ENCODE assay signal across 14 cellular contexts in genomic region chrX:41718481-41719245, GRCh38. TPM values are rescaled to one million over a fixed set of nuclear protein-coding genes. Genes with fewer than 3 reads are reported as not detected.
A peak's percentile ranks its signal among the peaks of the same experiment; 100 is the strongest.
DNase-seq lines count a peak whose midpoint lies in the region; TF ChIP-seq lines count a peak whose summit lies in the region.
"Had no signal": no experiment of that assay in that cellular context is flagged by ENCODE, and none has a peak within 500 bp of the region (broad histone marks: within the 10 kb centered on the region; RNA-seq: fewer than 3 reads in every experiment).

No MANE protein-coding gene starts in this region.

- H3K23ac ChIP-seq in H9 (ENCODE audit: insufficient read length, low read depth, low read length): no peak overlapping the region
- no peak overlapping the region for H3K23ac ChIP-seq in neuronal stem cell (ENCODE audit: low read depth, low read length, poor library complexity)

- H3K27me3 ChIP-seq in H9 (ENCODE audit: insufficient read depth, low read length) (no peaks in the 10 kb centered on the region), neuronal stem cell (ENCODE audit: control insufficient read depth in 3 of 3, insufficient read depth in 3 of 3, low read depth in 1 of 3, low read length in 3 of 3) (no peaks in the 10 kb centered on the region)
- H3K27me3 ChIP-seq: cardiac muscle cell, uterus had no signal

- no peak overlapping the region for H3K4me3 Mint-ChIP-seq in H9

- H3K18ac ChIP-seq in H9 (ENCODE audit: insufficient read length, low read depth, low read length) (peak overlapping the region; percentile 78), neuronal stem cell (ENCODE audit: low read length) (no peak overlapping the region)

- H3K36me3 ChIP-seq in neuronal stem cell (replicated peaks in 1 of 2; ENCODE audit: control insufficient read depth in 2 of 2, insufficient read depth in 2 of 2, low read length in 2 of 2): no peaks in the 10 kb centered on the region
- H3K36me3 ChIP-seq: cardiac muscle cell, uterus had no signal

- H3K4me2 ChIP-seq in H9 (ENCODE audit: insufficient read depth, insufficient read length, low read length) (no peak overlapping the region), neuronal stem cell (ENCODE audit: insufficient read depth, low read length, poor library complexity, severe bottlenecking) (peak overlapping the region; percentile 11)

- H3K79me2 ChIP-seq in H9 (ENCODE audit: insufficient read depth, low read length): no peaks in the 10 kb centered on the region

- 0 out of 3 replicates have a peak, but pooled peaks have one; percentile 26 for TF ChIP-seq CTCF in H9 (conservative IDR thresholded peaks at IDR 0.05)
- TF ChIP-seq CTCF in astrocyte of the spinal cord (IDR thresholded peaks at IDR 0.05; ENCODE audit: low read depth, low read length): no peak

- H2BK15ac ChIP-seq in H9 (ENCODE audit: low read depth, low read length): no peak overlapping the region
- H2BK15ac ChIP-seq in neuronal stem cell (ENCODE audit: low read length): no peak overlapping the region

- H2BK12ac ChIP-seq in H9 (ENCODE audit: insufficient read length, low read depth, low read length) (peak overlapping the region; percentile 80), neuronal stem cell (ENCODE audit: low read length) (no peak overlapping the region)

- peaks cover 27 to 34% (median 34%) of the 10 kb centered on the region in 3 experiments for H3K36me3 Mint-ChIP-seq in H9 (ENCODE audit: insufficient read depth in 1 of 3, low read depth in 3 of 3)

- H4K5ac ChIP-seq in H9 (ENCODE audit: insufficient read length, low read depth, low read length): no peak overlapping the region

- no peaks in the 10 kb centered on the region for H3K23me2 ChIP-seq in H9 (ENCODE audit: insufficient read length, low read depth, low read length, poor library complexity, severe bottlenecking)

- H3K9ac ChIP-seq in H9 (ENCODE audit: extremely low read depth, insufficient read length, low read length) (peak overlapping the region; percentile 2), neuronal stem cell (ENCODE audit: low read depth, low read length, poor library complexity) (no peak overlapping the region)

- H4K20me1 ChIP-seq in H9 (ENCODE audit: control insufficient read depth, insufficient read depth, insufficient read length): no peaks in the 10 kb centered on the region

- H2AFZ ChIP-seq in H9 (ENCODE audit: low read length) (no peak overlapping the region), neuronal stem cell (ENCODE audit: low read length) (no peak overlapping the region)

- H3K4ac ChIP-seq in H9 (ENCODE audit: low read depth, low read length) (no peak overlapping the region), neuronal stem cell (ENCODE audit: low read length) (no peak overlapping the region)

- H3K27ac ChIP-seq in H9 (ENCODE audit: insufficient read length, low read depth, low read length): peak overlapping the region; percentile 90
- H3K27ac ChIP-seq in neuronal stem cell (replicated peaks; ENCODE audit: low read length): peak overlapping the region; percentile 77
- H3K27ac ChIP-seq: cardiac muscle cell, epithelial cell of prostate, uterus had no signal

- H3K56ac ChIP-seq in H9 (ENCODE audit: insufficient read length, low read depth, low read length): no peak overlapping the region

- H3K4me1 ChIP-seq in H9 (ENCODE audit: insufficient read depth, low read length) (peaks cover 5% of the 10 kb centered on the region; the same call in 1 of the 2 replicates), neuronal stem cell (ENCODE audit: control insufficient read depth in 2 of 2, insufficient read depth in 1 of 2, low read depth in 1 of 2, low read length in 2 of 2) (peaks cover 3 to 8% of the 10 kb centered on the region in 2 donors)
- H3K4me1 ChIP-seq: uterus had no signal

- peak overlapping the region; percentile 84 to 89 (median 88) for H3K27ac Mint-ChIP-seq in H9

- WGBS in H9 (ENCODE audit: extremely low coverage, insufficient read length, low lambda C conversion rate): no CpG with 5 or more reads among the region's 4 CpGs
- no CpG with 5 or more reads among the region's 4 CpGs for WGBS in neuronal stem cell (ENCODE audit: extremely low coverage in 2 of 2, insufficient read length in 2 of 2, insufficient replicate concordance in 1 of 2), 2 donors

- no peaks in the 10 kb centered on the region for H3K79me1 ChIP-seq in H9 (ENCODE audit: insufficient read depth, low read depth, low read length, poor library complexity, severe bottlenecking)
- H3K79me1 ChIP-seq in neuronal stem cell (ENCODE audit: low read depth, low read length): no peaks in the 10 kb centered on the region

- H3K14ac ChIP-seq in H9 (ENCODE audit: insufficient read depth, low read length): no peak overlapping the region
- no peak overlapping the region for H3K14ac ChIP-seq in neuronal stem cell (ENCODE audit: low read length)

- in situ Hi-C loops in astrocyte of the spinal cord (cut with HindIII; ENCODE audit: low sequenced_read_pairs): no loop called here

- H2AK5ac ChIP-seq in H9 (ENCODE audit: insufficient read length, low read length) (peak overlapping the region; percentile 51), neuronal stem cell (ENCODE audit: low read depth, low read length) (no peak overlapping the region)

- no peak overlapping the region for H2BK5ac ChIP-seq in H9 (ENCODE audit: insufficient read length, low read length)
- H2BK5ac ChIP-seq in neuronal stem cell (ENCODE audit: low read length): no peak overlapping the region

- H3K9me3 Mint-ChIP-seq in H9: peaks cover 70 to 79% of the 10 kb centered on the region in 2 experiments

- no peak overlapping the region for H2BK20ac ChIP-seq in H9 (ENCODE audit: low read depth, low read length, poor library complexity, severe bottlenecking)

- DNase-seq in H9 (peak; percentile 93), astrocyte of the spinal cord (ENCODE audit: low read depth, low spot score) (peak; percentile 30), neuronal stem cell (ENCODE audit: low spot score) (peak; percentile 23), OCI-M1 (lab: John Stamatoyannopoulos, UW) (no peak), T-helper 1 cell (no peak), NCI-H2196 (lab: John Stamatoyannopoulos, UW; ENCODE audit: unreplicated experiment) (no peak)
- no peak for DNase-seq in activated CD8-positive, alpha-beta memory T cell treated with anti-CD3 and anti-CD28 coated beads, Interleukin-2, amount 50 U/mL, for 4 hours
- DNase-seq: DMS53, KG1, NCI-H1694 treated with DMSO at 0.1 percent for 48 hours, uterus had no signal

- H4K91ac ChIP-seq in H9 (ENCODE audit: insufficient read length, low read depth, low read length): peak overlapping the region; percentile 61
- no peak overlapping the region for H4K91ac ChIP-seq in neuronal stem cell (ENCODE audit: low read depth, low read length, poor library complexity)

- no peak overlapping the region for H3K4me3 ChIP-seq in astrocyte of the spinal cord (ENCODE audit: low read depth, low read length)
- H3K4me3 ChIP-seq in iPS-18c (ENCODE audit: insufficient read depth, low read depth, low read length): peak overlapping the region; percentile 9; the same call in 1 of the 2 replicates
- no peak overlapping the region for H3K4me3 ChIP-seq in neuronal stem cell (ENCODE audit: low read length in 2 of 2)
- H3K4me3 ChIP-seq: cardiac muscle cell, uterus had no signal

- H3K27me3 Mint-ChIP-seq in H9 (ENCODE audit: low read depth): no peaks in the 10 kb centered on the region; the same call in 1 of the 2 replicates

- H2BK120ac ChIP-seq in H9 (ENCODE audit: low read depth, low read length, poor library complexity, severe bottlenecking) (no peak overlapping the region), neuronal stem cell (ENCODE audit: low read depth, low read length) (no peak overlapping the region)

- H3K9me3 ChIP-seq in H9 (ENCODE audit: control insufficient read depth, low read depth, low read length) (peaks cover 10% of the 10 kb centered on the region), iPS-18c (ENCODE audit: control insufficient read depth, insufficient read depth, low read length) (peaks cover 7% of the 10 kb centered on the region), neuronal stem cell (replicated peaks in 1 of 2; ENCODE audit: control insufficient read depth in 2 of 2, insufficient read depth in 1 of 2, low read depth in 1 of 2, low read length in 2 of 2) (peaks cover 2 to 15% of the 10 kb centered on the region in 2 donors)
- H3K9me3 ChIP-seq: uterus had no signal

- peaks cover 15 to 21% of the 10 kb centered on the region in 2 experiments for H3K4me1 Mint-ChIP-seq in H9

- peak overlapping the region; percentile 5 for H3T11ph ChIP-seq in H9 (ENCODE audit: low read length)

- H4K8ac ChIP-seq in H9 (replicated peaks; ENCODE audit: insufficient read length, low read depth, low read length) (no peak overlapping the region), neuronal stem cell (ENCODE audit: low read depth, low read length) (no peak overlapping the region)

RNA-seq across cellular contexts. Expression of gene GPR82, which starts 5.3 kb away (rescaled TPM):
- not detected in 2 replicates for total RNA-seq in H9 (2021)
- polyA plus RNA-seq in neuronal stem cell (2013, experiment 1 of 2): not detected
- not detected for polyA plus RNA-seq in neuronal stem cell (2013, experiment 2 of 2)
- total RNA-seq: cardiac muscle cell had no signal

RNA-seq across cellular contexts. Expression of gene GPR34, which starts 29.9 kb away (rescaled TPM):
- total RNA-seq in H9 (2021): not detected in 2 replicates
- not detected for polyA plus RNA-seq in neuronal stem cell (2013, experiment 1 of 2)
- not detected for polyA plus RNA-seq in neuronal stem cell (2013, experiment 2 of 2)
- total RNA-seq: cardiac muscle cell had no signal

Comparison
In these comparisons a context has a peak if more than half of its experiments do, and no peak if none do; other contexts are left out.
1. DNase-seq: peak in H9 (single experiment), astrocyte of the spinal cord (single experiment) and neuronal stem cell (single experiment); none in OCI-M1 (single experiment), activated CD8-positive, alpha-beta memory T cell treated with anti-CD3 and anti-CD28 coated beads, Interleukin-2, amount 50 U/mL, for 4 hours (single experiment), T-helper 1 cell (0 of 5) and NCI-H2196 (single experiment).